In the genomic region with DNA sequence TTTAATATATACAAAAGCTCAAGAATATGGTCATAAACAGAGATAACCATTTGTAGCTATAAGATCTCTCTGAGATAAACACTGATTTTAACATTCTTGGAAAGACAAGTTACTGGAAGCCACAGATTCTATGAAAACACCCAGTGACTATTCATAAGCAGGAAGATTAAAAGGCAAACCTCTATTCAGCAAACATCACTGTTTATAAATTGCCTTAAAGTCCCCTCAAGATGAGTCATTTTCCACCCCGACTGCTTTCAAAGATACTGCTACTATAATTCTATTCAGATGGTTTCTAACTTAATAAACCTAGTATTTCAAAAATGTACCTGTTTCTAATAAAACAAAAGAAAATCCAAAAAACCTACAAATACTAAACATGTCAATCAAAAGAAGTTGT, we compare ENCODE assay signal across 15 cellular contexts. TPM values are rescaled to one million over a fixed set of nuclear protein-coding genes. Genes with fewer than 3 reads are reported as not detected.
A peak's percentile ranks its signal among the peaks of the same experiment; 100 is the strongest.
DNase-seq lines count a peak whose midpoint lies in the region; ATAC-seq and TF ChIP-seq lines count a peak whose summit lies in the region.
"Had no signal": no experiment of that assay in that cellular context is flagged by ENCODE, and none has a peak within 500 bp of the region (broad histone marks: within the 10 kb centered on the region; RNA-seq: fewer than 3 reads in every experiment).

No MANE protein-coding gene starts in this region.

- no peak overlapping the region for H3K4me3 ChIP-seq in ascending aorta
- no peak overlapping the region for H3K4me3 ChIP-seq in effector memory CD4-positive, alpha-beta T cell (ENCODE audit: insufficient read depth, low read depth, low read length, poor library complexity, severe bottlenecking)
- H3K4me3 ChIP-seq: heart right ventricle, left lung, right lobe of liver had no signal

- intact Hi-C loops in ascending aorta (cut with DNase I), result no loop called here

- DNase-seq in AG08396 (ENCODE audit: low spot score) (peak; percentile 48), H4 (ENCODE audit: low spot score) (peak; percentile 41), amniotic epithelial cell (ENCODE audit: low read depth) (peak; percentile 70), glomerular visceral epithelial cell (ENCODE audit: extremely low spot score) (peak; percentile 19), ascending aorta (ENCODE audit: low spot score in 2 of 2) (no peak)
- no peak for DNase-seq in effector memory CD4-positive, alpha-beta T cell
- DNase-seq: amniotic stem cell, heart right ventricle, left lung, NCI-H1694, NCI-H69, right lobe of liver, SIG-M5 had no signal

- no peak for ATAC-seq in GM19035 (IDR thresholded peaks at IDR 0.05; ENCODE audit: unreplicated experiment)
- ATAC-seq in GM21619 (IDR thresholded peaks at IDR 0.05; ENCODE audit: unreplicated experiment), result no peak
- ATAC-seq: heart right ventricle, left lung had no signal

- H3K27ac ChIP-seq in ascending aorta, result no peak overlapping the region
- H3K27ac ChIP-seq in effector memory CD4-positive, alpha-beta T cell (ENCODE audit: insufficient read depth, low read length, poor library complexity, severe bottlenecking), result no peak overlapping the region
- H3K27ac ChIP-seq: heart right ventricle, left lung, right lobe of liver had no signal

- peaks cover 0 to 8% of the 10 kb centered on the region in 2 donors for H3K4me1 ChIP-seq in ascending aorta
- peaks cover 4% of the 10 kb centered on the region for H3K4me1 ChIP-seq in effector memory CD4-positive, alpha-beta T cell (ENCODE audit: control insufficient read depth, insufficient read depth, low read length, poor library complexity, severe bottlenecking)

- H3K36me3 ChIP-seq in ascending aorta, result peaks cover 3 to 13% of the 10 kb centered on the region in 2 donors
- peaks cover 17% of the 10 kb centered on the region for H3K36me3 ChIP-seq in effector memory CD4-positive, alpha-beta T cell (ENCODE audit: control insufficient read depth, insufficient read depth, low read length)

- no peaks in the 10 kb centered on the region for H3K27me3 ChIP-seq in ascending aorta
- H3K27me3 ChIP-seq in effector memory CD4-positive, alpha-beta T cell (replicated peaks; ENCODE audit: control insufficient read depth, insufficient read depth, low read length, poor library complexity, severe bottlenecking), result no peaks in the 10 kb centered on the region
- H3K27me3 ChIP-seq: heart right ventricle, left lung, right lobe of liver had no signal

- no peaks in the 10 kb centered on the region for H3K9me3 ChIP-seq in ascending aorta
- H3K9me3 ChIP-seq in effector memory CD4-positive, alpha-beta T cell (ENCODE audit: control insufficient read depth, low read length), result no peaks in the 10 kb centered on the region
- H3K9me3 ChIP-seq: heart right ventricle, left lung, right lobe of liver had no signal

- TF ChIP-seq CTCF in ascending aorta (IDR thresholded peaks at IDR 0.05), result no peak

RNA-seq across cellular contexts. Expression of a gene that starts 21.0 kb away (rescaled TPM):
- total RNA-seq in H4 (2014; rRNA removed; shearing (Covaris generic)), result 44.1 and 72.4 TPM in 2 replicates
- total RNA-seq in ascending aorta, result 30.4 TPM

RNA-seq across cellular contexts. Expression of a gene that starts 52.0 kb away (rescaled TPM):
- 0.31 and 0.64 TPM in 2 replicates for total RNA-seq in H4 (2014; rRNA removed; shearing (Covaris generic))
- total RNA-seq in ascending aorta, result not detected

Comparison
In these comparisons a context has a peak if more than half of its experiments do, and no peak if none do; other contexts are left out.
1. DNase-seq: peak in AG08396 (single experiment), H4 (single experiment), amniotic epithelial cell (single experiment) and glomerular visceral epithelial cell (single experiment); none in ascending aorta (0 of 2) and effector memory CD4-positive, alpha-beta T cell (0 of 3).